8 cellular contexts compared by ENCODE assay signal in genomic region chr12:120903818-120904773, GRCh38. TPM values are rescaled to one million over a fixed set of nuclear protein-coding genes. Genes with fewer than 3 reads are reported as not detected.
DNase-seq lines count a peak whose midpoint lies in the region; TF ChIP-seq lines count a peak whose summit lies in the region.

SPPL3 (minus strand) TSS chr12:120904358; CDS start chr12:120903867, 491 bp downstream.

- H3F3A ChIP-seq in Loucy (ENCODE audit: low read depth) = peaks cover 2% of the 10 kb centered on the region; the same call in 1 of the 2 replicates

- H3K4me1 ChIP-seq in Loucy (ENCODE audit: insufficient read depth, low read length, poor library complexity, severe bottlenecking) = peaks cover 24% of the 10 kb centered on the region

- H3K4me2 ChIP-seq in Loucy (ENCODE audit: low read depth, low read length, poor library complexity, severe bottlenecking) = peak within 1 kb of the TSS; percentile 91

- peaks cover 21% of the 10 kb centered on the region for H3K4me1 Mint-ChIP-seq in nephron

- H3K4me3 ChIP-seq in H7 (ENCODE audit: insufficient read depth, low read depth, low read length) = peak within 1 kb of the TSS; percentile 80
- H3K4me3 ChIP-seq in Loucy (ENCODE audit: low read length, poor library complexity, severe bottlenecking) = peak within 1 kb of the TSS; percentile 88
- peak within 1 kb of the TSS; percentile 86 for H3K4me3 ChIP-seq in fibroblast of pulmonary artery (replicated peaks; ENCODE audit: low read depth, low read length)

- peak within 1 kb of the TSS; percentile 88 for H3K9ac ChIP-seq in Loucy (ENCODE audit: low read depth, low read length, poor library complexity, severe bottlenecking)

- H4K20me1 ChIP-seq in Loucy (ENCODE audit: insufficient read depth, low read length, poor library complexity, severe bottlenecking) = peaks cover 43% of the 10 kb centered on the region

- peak within 1 kb of the TSS; percentile 9 to 95 (median 94) for H3K27ac Mint-ChIP-seq in nephron

- peaks cover 45% of the 10 kb centered on the region for H3K79me2 ChIP-seq in Loucy (ENCODE audit: insufficient read depth, low read length)

- H2AFZ ChIP-seq in Loucy (ENCODE audit: low read length) = peak within 1 kb of the TSS; percentile 88

- H3K27me3 ChIP-seq in H7 (ENCODE audit: control insufficient read depth, insufficient read depth, low read length) (no peaks in the 10 kb centered on the region), Loucy (ENCODE audit: insufficient read depth, low read length, poor library complexity, severe bottlenecking) (no peaks in the 10 kb centered on the region)

- H3K27me3 Mint-ChIP-seq in nephron (ENCODE audit: low read depth) = peaks cover 3% of the 10 kb centered on the region

- H3K9me3 Mint-ChIP-seq in nephron = no peaks in the 10 kb centered on the region

- no peaks in the 10 kb centered on the region for H3K9me2 ChIP-seq in Loucy (replicated peaks; ENCODE audit: low read depth, low read length)

- POLR2A ChIA-PET in RWPE1 (lab: Yijun Ruan, JAX; ENCODE audit: low non-redundant PET) = interaction anchor here (0.5 to 1.1 kb wide), 3 partner anchors 9 to 92 kb away, joined by 3 to 5 read pairs (median 3); no protein-coding TSS in a partner anchor

- DNase-seq in EL = peak; percentile 88
- DNase-seq in H7 = peak; percentile 98
- DNase-seq in RWPE1 (ENCODE audit: low spot score) = peak; percentile 92
- peak; percentile 89 for DNase-seq in activated effector memory CD4-positive, alpha-beta T cell treated with Interleukin-2 at 50 U/mL for 16 hours
- DNase-seq in fibroblast of pulmonary artery (ENCODE audit: low read depth) = peak; percentile 82
- peak; percentile 90 for DNase-seq in stimulated activated naive CD4-positive, alpha-beta T cell treated with Interleukin-2 at 50 U/mL for 16 hours (lab: John Stamatoyannopoulos, UW)

- no peaks in the 10 kb centered on the region; the same call in 1 of the 2 replicates for H3K36me3 ChIP-seq in H7 (replicated peaks; ENCODE audit: control insufficient read depth, insufficient read depth, low read length)
- H3K36me3 ChIP-seq in Loucy (ENCODE audit: insufficient read depth, low read length) = no peaks in the 10 kb centered on the region

- no peaks in the 10 kb centered on the region for H3K9me3 ChIP-seq in Loucy (ENCODE audit: insufficient read depth, low read depth, low read length)

- CTCF ChIA-PET in RWPE1 (lab: Yijun Ruan, JAX) = interaction anchor here (0.6 to 1.7 kb wide), 4 partner anchors 13 to 115 kb away, joined by 3 to 5 read pairs (median 4); no protein-coding TSS in a partner anchor

- peak within 1 kb of the TSS; percentile 99 for H3K4me3 Mint-ChIP-seq in nephron

- peak within 1 kb of the TSS; percentile 95 for H3K27ac ChIP-seq in RWPE1

- TF ChIP-seq CTCF in Loucy (conservative IDR thresholded peaks at IDR 0.05; ENCODE audit: low read length) (no peak), RWPE1 (conservative IDR thresholded peaks at IDR 0.05; ENCODE audit: low read depth) (peak; percentile 32), fibroblast of pulmonary artery (IDR thresholded peaks at IDR 0.05; ENCODE audit: low read length, missing control alignments) (no peak), nephron (IDR thresholded peaks at IDR 0.05; ENCODE audit: unreplicated experiment in 3 of 3) (no peak)

- peaks cover 19% of the 10 kb centered on the region for H3K36me3 Mint-ChIP-seq in nephron (ENCODE audit: low read depth)

RNA-seq across cellular contexts. Expression of gene SPPL3, which starts in this region (rescaled TPM):
- 9.0 and 9.5 TPM in 2 replicates for total RNA-seq in H7 (2014; rRNA removed; shearing (Covaris generic))

Comparison
In these comparisons a context has a peak if more than half of its experiments do, and no peak if none do; other contexts are left out.
1. Peak in every context shown above with its lines: DNase-seq, H3K4me3 ChIP-seq and H3K27ac ChIP-seq.